16 cellular contexts compared by ENCODE assay signal in the genomic region with DNA sequence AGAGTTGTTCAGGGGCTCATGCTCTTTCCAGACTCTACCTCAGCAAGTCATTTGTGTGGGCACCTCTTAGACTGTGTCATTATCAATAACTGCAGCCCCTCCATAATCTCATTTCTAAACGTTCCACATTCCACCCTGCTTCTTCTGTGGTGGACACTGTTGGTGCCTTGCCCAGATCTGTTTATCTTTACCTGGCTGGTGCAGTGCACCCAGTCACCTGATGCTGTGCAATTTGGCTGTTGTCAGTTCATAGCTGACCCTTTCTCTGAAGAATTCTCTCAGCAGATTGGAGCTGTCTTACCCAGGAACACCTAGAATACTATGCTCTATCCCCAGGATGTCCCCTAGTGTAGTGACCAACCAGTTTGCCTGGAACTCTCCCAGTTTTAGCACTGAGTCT.
A peak's percentile ranks its signal among the peaks of the same experiment; 100 is the strongest.
DNase-seq lines count a peak whose midpoint lies in the region; ATAC-seq, FAIRE-seq and TF ChIP-seq lines count a peak whose summit lies in the region.
"Had no signal": no experiment of that assay in that cellular context is flagged by ENCODE, and none has a peak within 500 bp of the region (broad histone marks: within the 10 kb centered on the region; RNA-seq: fewer than 3 reads in every experiment).

No MANE protein-coding gene starts in this region.

- CTCF ChIA-PET in activated CD4-positive, alpha-beta T cell treated with anti-CD3 and anti-CD28 coated beads for 36 hours (lab: Charles Lee) = no interaction called here

- H3K9me3 Mint-ChIP-seq in activated CD4-positive, alpha-beta T cell treated with anti-CD3 and anti-CD28 coated beads, Interleukin-2, amount 10 ng/mL, durations not matched to agents 24 days and 14 days = no peaks in the 10 kb centered on the region
- H3K9me3 Mint-ChIP-seq in activated CD4-positive, alpha-beta T cell treated with anti-CD3 and anti-CD28 coated beads for 36 hours (ENCODE audit: low read depth) = no peaks in the 10 kb centered on the region
- H3K9me3 Mint-ChIP-seq: CD4-positive, CD25-positive, alpha-beta regulatory T cell; IgD-negative memory B cell had no signal

- H3K27ac Mint-ChIP-seq in activated CD4-positive, alpha-beta T cell treated with anti-CD3 and anti-CD28 coated beads, Interleukin-2, amount 10 ng/mL, durations not matched to agents 24 days and 14 days = no peak overlapping the region
- no peak overlapping the region for H3K27ac Mint-ChIP-seq in activated CD4-positive, alpha-beta T cell treated with anti-CD3 and anti-CD28 coated beads for 36 hours
- H3K27ac Mint-ChIP-seq: IgD-negative memory B cell had no signal

- H3K4me1 ChIP-seq in pancreas = peaks cover 0 to 43% (median 18%) of the 10 kb centered on the region in 3 donors

- no peaks in the 10 kb centered on the region for H3K36me3 ChIP-seq in pancreas

- H3K4me3 ChIP-seq in pancreas = no peak overlapping the region
- H3K4me3 ChIP-seq: BLaER1 treated with 17β-estradiol and CSF1 and Interleukin-3, amounts not matched to agents 10 nM and 100 nM; HAP-1 had no signal

- H3K4me1 Mint-ChIP-seq in activated CD4-positive, alpha-beta T cell treated with anti-CD3 and anti-CD28 coated beads, Interleukin-2, amount 10 ng/mL, durations not matched to agents 24 days and 14 days = peaks cover 1% of the 10 kb centered on the region
- H3K4me1 Mint-ChIP-seq in activated CD4-positive, alpha-beta T cell treated with anti-CD3 and anti-CD28 coated beads for 36 hours = no peaks in the 10 kb centered on the region
- H3K4me1 Mint-ChIP-seq: IgD-negative memory B cell had no signal

- no peak for FAIRE-seq in pancreas (lab: Jason Lieb, UNC)
- FAIRE-seq: H1 had no signal

- TF ChIP-seq CTCF in pancreas (IDR thresholded peaks at IDR 0.05) = no peak

- peak; percentile 39 for DNase-seq in activated CD4-positive, alpha-beta T cell treated with anti-CD3 and anti-CD28 coated beads, Interleukin-2, amount 10 ng/mL, durations not matched to agents 24 days and 14 days
- DNase-seq in activated CD4-positive, alpha-beta T cell treated with anti-CD3 and anti-CD28 coated beads for 36 hours = no peak
- peak; percentile 25 to 80 for DNase-seq in erythroblast (lab: John Stamatoyannopoulos, UW)
- peak in 1 of 6 donors; percentile 37 for DNase-seq in pancreas
- DNase-seq in NCI-H1436 treated with DMSO at 0.1 percent for 48 hours (lab: John Stamatoyannopoulos, UW) = no peak
- no peak for DNase-seq in NCI-H526 treated with DMSO at 0.1 percent for 48 hours (lab: John Stamatoyannopoulos, UW)
- DNase-seq: 8988T; ACHN; CD4-positive, CD25-positive, alpha-beta regulatory T cell; DMS53; GF-D8 had no signal

- H3K4me3 Mint-ChIP-seq in activated CD4-positive, alpha-beta T cell treated with anti-CD3 and anti-CD28 coated beads, Interleukin-2, amount 10 ng/mL, durations not matched to agents 24 days and 14 days = no peak overlapping the region
- H3K4me3 Mint-ChIP-seq in activated CD4-positive, alpha-beta T cell treated with anti-CD3 and anti-CD28 coated beads for 36 hours = no peak overlapping the region
- H3K4me3 Mint-ChIP-seq: CD4-positive, CD25-positive, alpha-beta regulatory T cell; IgD-negative memory B cell had no signal

- no peak for ATAC-seq in activated CD4-positive, alpha-beta T cell treated with anti-CD3 and anti-CD28 coated beads for 36 hours
- peak in 3 of 4 donors; percentile 62 to 79 (median 65) for ATAC-seq in pancreas
- no peak for ATAC-seq in GM21381 (IDR thresholded peaks at IDR 0.05; ENCODE audit: unreplicated experiment)

- peaks cover 3% of the 10 kb centered on the region for H3K36me3 Mint-ChIP-seq in activated CD4-positive, alpha-beta T cell treated with anti-CD3 and anti-CD28 coated beads, Interleukin-2, amount 10 ng/mL, durations not matched to agents 24 days and 14 days (ENCODE audit: low read depth)
- peaks cover 17% of the 10 kb centered on the region for H3K36me3 Mint-ChIP-seq in activated CD4-positive, alpha-beta T cell treated with anti-CD3 and anti-CD28 coated beads for 36 hours (ENCODE audit: low read depth)

- no peaks in the 10 kb centered on the region for H3K27me3 Mint-ChIP-seq in activated CD4-positive, alpha-beta T cell treated with anti-CD3 and anti-CD28 coated beads, Interleukin-2, amount 10 ng/mL, durations not matched to agents 24 days and 14 days
- H3K27me3 Mint-ChIP-seq in activated CD4-positive, alpha-beta T cell treated with anti-CD3 and anti-CD28 coated beads for 36 hours = no peaks in the 10 kb centered on the region
- H3K27me3 Mint-ChIP-seq: CD4-positive, CD25-positive, alpha-beta regulatory T cell; IgD-negative memory B cell had no signal

- H3K9me3 ChIP-seq in pancreas = no peaks in the 10 kb centered on the region
- H3K9me3 ChIP-seq: BLaER1 treated with 17β-estradiol and CSF1 and Interleukin-3, amounts not matched to agents 10 nM and 100 nM; HAP-1 had no signal

- no peaks in the 10 kb centered on the region for H3K27me3 ChIP-seq in pancreas
- H3K27me3 ChIP-seq: BLaER1 treated with 17β-estradiol and CSF1 and Interleukin-3, amounts not matched to agents 10 nM and 100 nM had no signal

- intact Hi-C loops in activated CD4-positive, alpha-beta T cell treated with anti-CD3 and anti-CD28 coated beads, Interleukin-2, amount 10 ng/mL, durations not matched to agents 24 days and 14 days (cut with micrococcal nuclease) = no loop called here
- intact Hi-C loops in activated CD4-positive, alpha-beta T cell treated with anti-CD3 and anti-CD28 coated beads for 36 hours (cut with DNase I, micrococcal nuclease) = no loop called here
- intact Hi-C loops in pancreas (cut with DNase I) = no loop called here

- no peak for TF ChIP-seq POLR2A in erythroblast (IDR thresholded peaks at IDR 0.05; ENCODE audit: low read length)

- H3K27ac ChIP-seq in pancreas = peak overlapping the region in 2 of 4 donors; percentile 25 to 50
- H3K27ac ChIP-seq: BLaER1 treated with 17β-estradiol and CSF1 and Interleukin-3, amounts not matched to agents 10 nM and 100 nM had no signal

- POLR2A ChIA-PET in activated CD4-positive, alpha-beta T cell treated with anti-CD3 and anti-CD28 coated beads for 36 hours (lab: Charles Lee) = no interaction called here

- WGBS in pancreas, 2 donors = 11 to 12% methylated on average over 1 of the region's 1 CpG

Comparison
In these comparisons a context has a peak if more than half of its experiments do, and no peak if none do; other contexts are left out.
1. DNase-seq: peak in activated CD4-positive, alpha-beta T cell treated with anti-CD3 and anti-CD28 coated beads, Interleukin-2, amount 10 ng/mL, durations not matched to agents 24 days and 14 days (single experiment) and erythroblast (2 of 2); none in activated CD4-positive, alpha-beta T cell treated with anti-CD3 and anti-CD28 coated beads for 36 hours (single experiment), NCI-H1436 treated with DMSO at 0.1 percent for 48 hours (single experiment) and NCI-H526 treated with DMSO at 0.1 percent for 48 hours (single experiment).
2. ATAC-seq: peak in pancreas (3 of 4); none in activated CD4-positive, alpha-beta T cell treated with anti-CD3 and anti-CD28 coated beads for 36 hours (single experiment) and GM21381 (single experiment).